14 cellular contexts compared by ENCODE assay signal in genomic region chr17:16961022-16961421, GRCh38. TPM values are rescaled to one million over a fixed set of nuclear protein-coding genes. Genes with fewer than 3 reads are reported as not detected.
"Had no signal": no experiment of that assay in that cellular context is flagged by ENCODE, and none has a peak within 500 bp of the region (broad histone marks: within the 10 kb centered on the region; RNA-seq: fewer than 3 reads in every experiment).

No MANE protein-coding gene starts in this region.

RNA-seq across cellular contexts. Expression of gene TNFRSF13B, which starts 10.9 kb away (rescaled TPM):
- total RNA-seq: hepatocyte, kidney epithelial cell, left ventricle myocardium inferior, lower leg skin, mesenteric fat pad, occipital lobe, osteocyte, progenitor cell of endocrine pancreas, pulmonary artery endothelial cell, renal cortical epithelial cell, right atrium auricular region, temporal lobe, tibial nerve, uterus had no signal
- polyA plus RNA-seq: hepatocyte had no signal
